Comparison of ENCODE assay signal across 18 cellular contexts in genomic region chr22:35736166-35736565, GRCh38. TPM values are rescaled to one million over a fixed set of nuclear protein-coding genes. Genes with fewer than 3 reads are reported as not detected.
DNase-seq lines count a peak whose midpoint lies in the region; ATAC-seq and TF ChIP-seq lines count a peak whose summit lies in the region.
"Had no signal": no experiment of that assay in that cellular context is flagged by ENCODE, and none has a peak within 500 bp of the region (broad histone marks: within the 10 kb centered on the region; RNA-seq: fewer than 3 reads in every experiment).

No MANE protein-coding gene starts in this region.

- peaks cover 3% of the 10 kb centered on the region for H3K27me3 Mint-ChIP-seq in nephron (ENCODE audit: low read depth)
- peaks cover 1% of the 10 kb centered on the region for H3K27me3 Mint-ChIP-seq in type B pancreatic cell

- H2AFZ ChIP-seq in OCI-LY1 (ENCODE audit: low read length): no peak overlapping the region

- H3F3A ChIP-seq in OCI-LY1 (ENCODE audit: insufficient read depth, low read length): no peaks in the 10 kb centered on the region

- H3K4me3 ChIP-seq in OCI-LY1 (ENCODE audit: low read depth, low read length, poor library complexity, severe bottlenecking): no peak overlapping the region

- H3K36me3 Mint-ChIP-seq in nephron (ENCODE audit: low read depth) (peaks cover 51% of the 10 kb centered on the region), type B pancreatic cell (peaks cover 30% of the 10 kb centered on the region)
- H3K36me3 Mint-ChIP-seq: CD4-positive, CD25-positive, alpha-beta regulatory T cell; CD8-positive, alpha-beta memory T cell had no signal

- no peaks in the 10 kb centered on the region for H4K20me1 ChIP-seq in OCI-LY1 (ENCODE audit: insufficient read depth, low read length)

- peak; percentile 87 for DNase-seq in ELF-1 (ENCODE audit: low read depth, low spot score)
- DNase-seq in type B pancreatic cell (ENCODE audit: extremely low spot score, unreplicated experiment): no peak
- DNase-seq in NCI-H1930 (lab: John Stamatoyannopoulos, UW): no peak
- DNase-seq: ACHN; BE2C; C1 segment of cervical spinal cord; Caco-2; CD4-positive, CD25-positive, alpha-beta regulatory T cell; CD8-positive, alpha-beta memory T cell; GDM1; GOT3; H7; HFFc6; IMR-90 had no signal

- no peak for ATAC-seq in HG03139 (IDR thresholded peaks at IDR 0.05; ENCODE audit: unreplicated experiment)
- ATAC-seq: HCT116 had no signal

- no peaks in the 10 kb centered on the region for H3K27me3 ChIP-seq in OCI-LY1 (ENCODE audit: insufficient read depth, low read length)
- H3K27me3 ChIP-seq: BE2C had no signal

- peaks cover 68% of the 10 kb centered on the region for H3K4me1 ChIP-seq in OCI-LY1 (ENCODE audit: insufficient read depth, low read length, severe bottlenecking)
- H3K4me1 ChIP-seq: Caco-2 had no signal

- no peak overlapping the region for H3K4me2 ChIP-seq in OCI-LY1 (ENCODE audit: low read length)

- no peaks in the 10 kb centered on the region for H3K79me2 ChIP-seq in OCI-LY1 (ENCODE audit: insufficient read depth, low read length)

- H3K9ac ChIP-seq in OCI-LY1 (ENCODE audit: low read length): no peak overlapping the region

- no peak for TF ChIP-seq CTCF in OCI-LY1 (IDR thresholded peaks at IDR 0.05; ENCODE audit: low read length)
- no peak for TF ChIP-seq CTCF in nephron (IDR thresholded peaks at IDR 0.05; ENCODE audit: unreplicated experiment in 3 of 3)
- TF ChIP-seq CTCF in type B pancreatic cell (conservative IDR thresholded peaks at IDR 0.05): no peak

- peaks cover 66% of the 10 kb centered on the region for H3K4me1 Mint-ChIP-seq in nephron
- peaks cover 9% of the 10 kb centered on the region for H3K4me1 Mint-ChIP-seq in type B pancreatic cell (ENCODE audit: unreplicated experiment)
- H3K4me1 Mint-ChIP-seq: CD4-positive, CD25-positive, alpha-beta regulatory T cell; CD8-positive, alpha-beta memory T cell had no signal

- H3K9me3 ChIP-seq in OCI-LY1 (ENCODE audit: low read length): no peaks in the 10 kb centered on the region
- H3K9me3 ChIP-seq: BE2C, Caco-2 had no signal

- peaks cover 11% of the 10 kb centered on the region; the same call in 1 of the 2 replicates for H3K36me3 ChIP-seq in OCI-LY1 (ENCODE audit: insufficient read depth, low read length)

- no peaks in the 10 kb centered on the region for H3K9me2 ChIP-seq in OCI-LY1 (ENCODE audit: low read depth, low read length)

- peak overlapping the region in 2 of 3 experiments; percentile 25 to 59 for H3K27ac Mint-ChIP-seq in nephron
- H3K27ac Mint-ChIP-seq in type B pancreatic cell: peak overlapping the region; percentile 55
- H3K27ac Mint-ChIP-seq: CD8-positive, alpha-beta memory T cell had no signal

- H3K4me3 Mint-ChIP-seq in nephron: no peak overlapping the region
- H3K4me3 Mint-ChIP-seq in type B pancreatic cell: no peak overlapping the region
- H3K4me3 Mint-ChIP-seq: CD4-positive, CD25-positive, alpha-beta regulatory T cell; CD8-positive, alpha-beta memory T cell; HFFc6 had no signal

- H3K9me3 Mint-ChIP-seq in nephron (no peaks in the 10 kb centered on the region), type B pancreatic cell (peaks cover 9% of the 10 kb centered on the region)
- H3K9me3 Mint-ChIP-seq: CD4-positive, CD25-positive, alpha-beta regulatory T cell; CD8-positive, alpha-beta memory T cell; HFFc6 had no signal

- H3K27ac ChIP-seq in OCI-LY1 (ENCODE audit: low read depth, low read length, poor library complexity, severe bottlenecking): peak overlapping the region; percentile 42

RNA-seq across cellular contexts. Expression of gene APOL5, which starts 18.5 kb away (rescaled TPM):
- total RNA-seq in type B pancreatic cell (ENCODE audit: low replicate concordance): not detected in 2 replicates
- total RNA-seq: Caco-2; CD4-positive, CD25-positive, alpha-beta regulatory T cell; CD8-positive, alpha-beta memory T cell; H7; HFFc6 had no signal
